In genomic region chr4:26242451-26242850, GRCh38 we compare ENCODE assay signal across 20 cellular contexts.
DNase-seq lines count a peak whose midpoint lies in the region; ATAC-seq, FAIRE-seq and TF ChIP-seq lines count a peak whose summit lies in the region.
"Had no signal": no experiment of that assay in that cellular context is flagged by ENCODE, and none has a peak within 500 bp of the region (broad histone marks: within the 10 kb centered on the region; RNA-seq: fewer than 3 reads in every experiment).

No MANE protein-coding gene starts in this region.

- no peaks in the 10 kb centered on the region for H3F3A ChIP-seq in PC-3 (ENCODE audit: low read length, unreplicated experiment)

- no peak overlapping the region for H3K9ac ChIP-seq in PC-3 (ENCODE audit: low read length)

- H3K27me3 ChIP-seq in PC-3 (ENCODE audit: low read length), result no peaks in the 10 kb centered on the region
- H3K27me3 ChIP-seq: MG63 had no signal

- no peak overlapping the region for H3K27ac ChIP-seq in PC-3 (ENCODE audit: low read length)
- H3K27ac ChIP-seq: C4-2B had no signal

- H3K4me3 ChIP-seq in PC-3 (ENCODE audit: low read length) (no peak overlapping the region), fibroblast of mammary gland (ENCODE audit: control insufficient read depth, low read depth, low read length) (no peak overlapping the region)
- H3K4me3 ChIP-seq: K562, MG63 had no signal

- H3K79me2 ChIP-seq in PC-3 (ENCODE audit: low read length), result no peaks in the 10 kb centered on the region

- no peaks in the 10 kb centered on the region for H3K9me2 ChIP-seq in PC-3 (replicated peaks; ENCODE audit: low read length)

- H3K4me2 ChIP-seq in PC-3 (ENCODE audit: low read length), result no peak overlapping the region

- TF ChIP-seq CTCF in PC-3 (conservative IDR thresholded peaks at IDR 0.05; ENCODE audit: low read depth, low read length), result no peak
- no peak for TF ChIP-seq CTCF in fibroblast of mammary gland (conservative IDR thresholded peaks at IDR 0.05; ENCODE audit: control insufficient read depth, insufficient read depth, low read depth, low read length)

- no peaks in the 10 kb centered on the region for H3K36me3 ChIP-seq in PC-3 (ENCODE audit: low read depth, low read length)
- H3K36me3 ChIP-seq: MG63 had no signal

- CTCF ChIA-PET in PC-3 (lab: Charles Lee), result no interaction called here

- no peak for ATAC-seq in PC-3
- ATAC-seq in GM19463 (IDR thresholded peaks at IDR 0.05; ENCODE audit: unreplicated experiment), result no peak
- ATAC-seq: K562, Panc1 had no signal

- H3K9me3 ChIP-seq in PC-3 (ENCODE audit: low read length), result no peaks in the 10 kb centered on the region

- no peaks in the 10 kb centered on the region for H4K20me1 ChIP-seq in PC-3 (ENCODE audit: low read length)

- no peak for FAIRE-seq in urothelium cell line (lab: Jason Lieb, UNC)
- FAIRE-seq: GM19239, HTR-8/SVneo, K562 had no signal

- POLR2A ChIA-PET in PC-3 (lab: Charles Lee; ENCODE audit: unreplicated experiment), result no interaction called here

- BruUV-seq in PC-3 (replicated peaks; lab: Mats Ljungman, UMichigan), result no TSS peak

- H2AFZ ChIP-seq in PC-3 (ENCODE audit: low read length), result no peak overlapping the region

- peak; percentile 45 for DNase-seq in GM03348 (ENCODE audit: low spot score)
- peak; percentile 22 for DNase-seq in PC-3
- DNase-seq in fibroblast of mammary gland (ENCODE audit: low read depth), result peak; percentile 37
- peak; percentile 40 for DNase-seq in urothelium cell line (ENCODE audit: low spot score)
- no peak for DNase-seq in DMS 273 treated with DMSO at 0.1 percent for 48 hours (lab: John Stamatoyannopoulos, UW)
- DNase-seq in NCI-H2107 treated with DMSO at 0.1 percent for 48 hours (lab: John Stamatoyannopoulos, UW; ENCODE audit: unreplicated experiment), result no peak
- DNase-seq: DMS53, GDM1, MG63, NCI-H1092 treated with DMSO at 0.1 percent for 48 hours, NCI-H1694, NCI-H446, NCI-H748 treated with DMSO at 0.1 percent for 48 hours, SHP77 had no signal

- H3K4me1 ChIP-seq in PC-3 (ENCODE audit: insufficient read depth, low read length), result peaks cover 29% of the 10 kb centered on the region

- intact Hi-C loops in PC-3 (cut with micrococcal nuclease), result no loop called here

Comparison
In these comparisons a context has a peak if more than half of its experiments do, and no peak if none do; other contexts are left out.
1. DNase-seq: peak in GM03348 (single experiment), PC-3 (single experiment), fibroblast of mammary gland (single experiment) and urothelium cell line (single experiment); none in DMS 273 treated with DMSO at 0.1 percent for 48 hours (single experiment) and NCI-H2107 treated with DMSO at 0.1 percent for 48 hours (single experiment).